Comparison of ENCODE assay signal across 17 cellular contexts in the genomic region with DNA sequence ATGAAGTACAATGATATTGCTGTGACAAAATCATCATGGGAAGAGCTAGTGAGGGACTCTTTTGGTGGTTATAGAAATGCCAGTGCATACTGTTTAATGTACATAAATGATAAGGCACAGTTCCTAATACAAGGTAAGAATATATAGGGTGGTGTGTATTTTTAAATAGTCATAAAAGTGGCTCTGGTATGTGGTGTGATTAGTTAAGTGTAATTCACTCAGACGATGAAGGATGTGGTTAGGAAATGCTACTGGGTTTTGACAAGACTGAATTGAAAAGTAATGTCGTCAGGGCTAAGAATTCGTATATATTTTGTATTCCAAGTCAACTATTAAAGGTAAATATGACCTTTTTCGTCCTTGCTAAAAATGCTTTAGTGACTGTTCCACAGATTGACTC.
DNase-seq lines count a peak whose midpoint lies in the region; ATAC-seq and TF ChIP-seq lines count a peak whose summit lies in the region.
"Had no signal": no experiment of that assay in that cellular context is flagged by ENCODE, and none has a peak within 500 bp of the region (broad histone marks: within the 10 kb centered on the region; RNA-seq: fewer than 3 reads in every experiment).

No MANE protein-coding gene starts in this region.

- H3K4me1 Mint-ChIP-seq in activated naive CD8-positive, alpha-beta T cell treated with anti-CD3 and anti-CD28 coated beads, Interleukin-2, amount 10 ng/mL, durations not matched to agents 7 days and 5 days, result peaks cover 18% of the 10 kb centered on the region
- H3K4me1 Mint-ChIP-seq in activated naive CD8-positive, alpha-beta T cell treated with anti-CD3 and anti-CD28 coated beads for 36 hours, result peaks cover 2% of the 10 kb centered on the region
- peaks cover 18% of the 10 kb centered on the region for H3K4me1 Mint-ChIP-seq in activated CD8-positive, alpha-beta T cell treated with anti-CD3 and anti-CD28 coated beads, Interleukin-2, amount 10 ng/mL, durations not matched to agents 7 days and 5 days (ENCODE audit: low read depth)
- H3K4me1 Mint-ChIP-seq in immature natural killer cell, result peaks cover 15 to 35% of the 10 kb centered on the region in 2 donors
- H3K4me1 Mint-ChIP-seq in stimulated activated effector memory CD8-positive, alpha-beta T cell treated with anti-CD3 and anti-CD28 coated beads, Interleukin-12 subunit alpha, Interleukin-12 subunit beta, amount 100 ng/mL, for 72 hours, result peaks cover 5% of the 10 kb centered on the region
- H3K4me1 Mint-ChIP-seq: GM23338 had no signal

- no peaks in the 10 kb centered on the region for H3K9me3 Mint-ChIP-seq in activated naive CD8-positive, alpha-beta T cell treated with anti-CD3 and anti-CD28 coated beads, Interleukin-2, amount 10 ng/mL, durations not matched to agents 7 days and 5 days
- H3K9me3 Mint-ChIP-seq in activated naive CD8-positive, alpha-beta T cell treated with anti-CD3 and anti-CD28 coated beads for 36 hours, result no peaks in the 10 kb centered on the region
- H3K9me3 Mint-ChIP-seq in activated CD8-positive, alpha-beta T cell treated with anti-CD3 and anti-CD28 coated beads, Interleukin-2, amount 10 ng/mL, durations not matched to agents 7 days and 5 days (ENCODE audit: insufficient read depth), result no peaks in the 10 kb centered on the region
- H3K9me3 Mint-ChIP-seq in immature natural killer cell, result no peaks in the 10 kb centered on the region
- H3K9me3 Mint-ChIP-seq in stimulated activated effector memory CD8-positive, alpha-beta T cell treated with anti-CD3 and anti-CD28 coated beads, Interleukin-12 subunit alpha, Interleukin-12 subunit beta, amount 100 ng/mL, for 72 hours, result no peaks in the 10 kb centered on the region
- H3K9me3 Mint-ChIP-seq: CD4-positive, CD25-positive, alpha-beta regulatory T cell; GM23338 had no signal

- H3K36me3 Mint-ChIP-seq in activated naive CD8-positive, alpha-beta T cell treated with anti-CD3 and anti-CD28 coated beads, Interleukin-2, amount 10 ng/mL, durations not matched to agents 7 days and 5 days, result peaks cover 20% of the 10 kb centered on the region
- peaks cover 7% of the 10 kb centered on the region for H3K36me3 Mint-ChIP-seq in activated naive CD8-positive, alpha-beta T cell treated with anti-CD3 and anti-CD28 coated beads for 36 hours
- H3K36me3 Mint-ChIP-seq in activated CD8-positive, alpha-beta T cell treated with anti-CD3 and anti-CD28 coated beads, Interleukin-2, amount 10 ng/mL, durations not matched to agents 7 days and 5 days (ENCODE audit: low read depth), result peaks cover 56% of the 10 kb centered on the region
- peaks cover 5 to 33% (median 21%) of the 10 kb centered on the region in 3 donors for H3K36me3 Mint-ChIP-seq in immature natural killer cell
- peaks cover 77% of the 10 kb centered on the region for H3K36me3 Mint-ChIP-seq in stimulated activated effector memory CD8-positive, alpha-beta T cell treated with anti-CD3 and anti-CD28 coated beads, Interleukin-12 subunit alpha, Interleukin-12 subunit beta, amount 100 ng/mL, for 72 hours

- POLR2A ChIA-PET in activated naive CD8-positive, alpha-beta T cell treated with anti-CD3 and anti-CD28 coated beads, Interleukin-2, amount 10 ng/mL, durations not matched to agents 7 days and 5 days (lab: Charles Lee), result no interaction called here
- POLR2A ChIA-PET in activated CD8-positive, alpha-beta T cell treated with anti-CD3 and anti-CD28 coated beads, Interleukin-2, amount 10 ng/mL, durations not matched to agents 7 days and 5 days (lab: Charles Lee), result no interaction called here

- CTCF ChIA-PET in activated CD8-positive, alpha-beta T cell treated with anti-CD3 and anti-CD28 coated beads, Interleukin-2, amount 10 ng/mL, durations not matched to agents 7 days and 5 days (lab: Charles Lee), result interaction anchor here (1.0 kb wide), 1 partner anchor 12 kb away, joined by 3 read pairs; no protein-coding TSS in a partner anchor

- no peaks in the 10 kb centered on the region for H3K27me3 Mint-ChIP-seq in activated naive CD8-positive, alpha-beta T cell treated with anti-CD3 and anti-CD28 coated beads, Interleukin-2, amount 10 ng/mL, durations not matched to agents 7 days and 5 days
- no peaks in the 10 kb centered on the region for H3K27me3 Mint-ChIP-seq in activated naive CD8-positive, alpha-beta T cell treated with anti-CD3 and anti-CD28 coated beads for 36 hours
- H3K27me3 Mint-ChIP-seq in activated CD8-positive, alpha-beta T cell treated with anti-CD3 and anti-CD28 coated beads, Interleukin-2, amount 10 ng/mL, durations not matched to agents 7 days and 5 days (ENCODE audit: low read depth), result no peaks in the 10 kb centered on the region
- H3K27me3 Mint-ChIP-seq in immature natural killer cell (ENCODE audit: low read depth in 3 of 3), result peaks cover 0 to 3% (median 0%) of the 10 kb centered on the region in 3 donors
- H3K27me3 Mint-ChIP-seq: CD4-positive, CD25-positive, alpha-beta regulatory T cell had no signal

- no peak for TF ChIP-seq POLR2A in erythroblast (IDR thresholded peaks at IDR 0.05; ENCODE audit: low read length)

- no peak for DNase-seq in activated naive CD8-positive, alpha-beta T cell treated with anti-CD3 and anti-CD28 coated beads, Interleukin-2, amount 10 ng/mL, durations not matched to agents 7 days and 5 days
- DNase-seq in activated naive CD8-positive, alpha-beta T cell treated with anti-CD3 and anti-CD28 coated beads for 36 hours, result no peak
- no peak for DNase-seq in activated CD8-positive, alpha-beta T cell treated with anti-CD3 and anti-CD28 coated beads, Interleukin-2, amount 10 ng/mL, durations not matched to agents 7 days and 5 days
- DNase-seq in immature natural killer cell (peak in 2 of 3 donors; percentile 7 to 19), erythroblast (lab: John Stamatoyannopoulos, UW) (no peak), iPS-NIHi7 (ENCODE audit: extremely low spot score) (no peak)
- no peak for DNase-seq in stimulated activated effector memory CD8-positive, alpha-beta T cell treated with anti-CD3 and anti-CD28 coated beads, Interleukin-12 subunit alpha, Interleukin-12 subunit beta, amount 100 ng/mL, for 72 hours (ENCODE audit: low spot score in 2 of 2)
- DNase-seq: BE2C; C1 segment of cervical spinal cord; CD4-positive, CD25-positive, alpha-beta regulatory T cell; DMS153; DMS79; GF-D8; HCEC 1CT; IMR-90 had no signal

- H3K4me3 Mint-ChIP-seq in activated naive CD8-positive, alpha-beta T cell treated with anti-CD3 and anti-CD28 coated beads, Interleukin-2, amount 10 ng/mL, durations not matched to agents 7 days and 5 days, result peak overlapping the region; percentile 40
- no peak overlapping the region for H3K4me3 Mint-ChIP-seq in activated naive CD8-positive, alpha-beta T cell treated with anti-CD3 and anti-CD28 coated beads for 36 hours
- H3K4me3 Mint-ChIP-seq in activated CD8-positive, alpha-beta T cell treated with anti-CD3 and anti-CD28 coated beads, Interleukin-2, amount 10 ng/mL, durations not matched to agents 7 days and 5 days, result no peak overlapping the region
- H3K4me3 Mint-ChIP-seq in immature natural killer cell, result peak overlapping the region; percentile 1 to 46 (median 11)
- no peak overlapping the region for H3K4me3 Mint-ChIP-seq in stimulated activated effector memory CD8-positive, alpha-beta T cell treated with anti-CD3 and anti-CD28 coated beads, Interleukin-12 subunit alpha, Interleukin-12 subunit beta, amount 100 ng/mL, for 72 hours
- H3K4me3 Mint-ChIP-seq: CD4-positive, CD25-positive, alpha-beta regulatory T cell; GM23338 had no signal

- H3K27ac Mint-ChIP-seq in activated naive CD8-positive, alpha-beta T cell treated with anti-CD3 and anti-CD28 coated beads, Interleukin-2, amount 10 ng/mL, durations not matched to agents 7 days and 5 days, result peak overlapping the region; percentile 65
- no peak overlapping the region for H3K27ac Mint-ChIP-seq in activated naive CD8-positive, alpha-beta T cell treated with anti-CD3 and anti-CD28 coated beads for 36 hours
- H3K27ac Mint-ChIP-seq in activated CD8-positive, alpha-beta T cell treated with anti-CD3 and anti-CD28 coated beads, Interleukin-2, amount 10 ng/mL, durations not matched to agents 7 days and 5 days, result peak overlapping the region; percentile 49
- peak overlapping the region in 5 of 6 donors; percentile 24 to 59 (median 36) for H3K27ac Mint-ChIP-seq in immature natural killer cell
- H3K27ac Mint-ChIP-seq in stimulated activated effector memory CD8-positive, alpha-beta T cell treated with anti-CD3 and anti-CD28 coated beads, Interleukin-12 subunit alpha, Interleukin-12 subunit beta, amount 100 ng/mL, for 72 hours, result peak overlapping the region; percentile 60
- H3K27ac Mint-ChIP-seq: GM23338 had no signal

- ATAC-seq in activated naive CD8-positive, alpha-beta T cell treated with anti-CD3 and anti-CD28 coated beads, Interleukin-2, amount 10 ng/mL, durations not matched to agents 7 days and 5 days (ENCODE audit: low read depth), result peak; percentile 39
- ATAC-seq in activated CD8-positive, alpha-beta T cell treated with anti-CD3 and anti-CD28 coated beads, Interleukin-2, amount 10 ng/mL, durations not matched to agents 7 days and 5 days, result no peak
- ATAC-seq in stimulated activated effector memory CD8-positive, alpha-beta T cell treated with anti-CD3 and anti-CD28 coated beads, Interleukin-12 subunit alpha, Interleukin-12 subunit beta, amount 100 ng/mL, for 72 hours, result peak; percentile 72
- ATAC-seq in HG02870 (IDR thresholded peaks at IDR 0.05; ENCODE audit: unreplicated experiment), result no peak
- ATAC-seq: GM23338 had no signal

Comparison
In these comparisons a context has a peak if more than half of its experiments do, and no peak if none do; other contexts are left out.
1. H3K4me3 Mint-ChIP-seq: peak in activated naive CD8-positive, alpha-beta T cell treated with anti-CD3 and anti-CD28 coated beads, Interleukin-2, amount 10 ng/mL, durations not matched to agents 7 days and 5 days (single experiment) and immature natural killer cell (5 of 5); none in activated naive CD8-positive, alpha-beta T cell treated with anti-CD3 and anti-CD28 coated beads for 36 hours (single experiment), activated CD8-positive, alpha-beta T cell treated with anti-CD3 and anti-CD28 coated beads, Interleukin-2, amount 10 ng/mL, durations not matched to agents 7 days and 5 days (single experiment) and stimulated activated effector memory CD8-positive, alpha-beta T cell treated with anti-CD3 and anti-CD28 coated beads, Interleukin-12 subunit alpha, Interleukin-12 subunit beta, amount 100 ng/mL, for 72 hours (single experiment).
2. ATAC-seq: peak in activated naive CD8-positive, alpha-beta T cell treated with anti-CD3 and anti-CD28 coated beads, Interleukin-2, amount 10 ng/mL, durations not matched to agents 7 days and 5 days (single experiment) and stimulated activated effector memory CD8-positive, alpha-beta T cell treated with anti-CD3 and anti-CD28 coated beads, Interleukin-12 subunit alpha, Interleukin-12 subunit beta, amount 100 ng/mL, for 72 hours (single experiment); none in activated CD8-positive, alpha-beta T cell treated with anti-CD3 and anti-CD28 coated beads, Interleukin-2, amount 10 ng/mL, durations not matched to agents 7 days and 5 days (single experiment) and HG02870 (single experiment).
3. DNase-seq: peak in immature natural killer cell (2 of 3); none in activated naive CD8-positive, alpha-beta T cell treated with anti-CD3 and anti-CD28 coated beads, Interleukin-2, amount 10 ng/mL, durations not matched to agents 7 days and 5 days (single experiment), activated naive CD8-positive, alpha-beta T cell treated with anti-CD3 and anti-CD28 coated beads for 36 hours (single experiment), activated CD8-positive, alpha-beta T cell treated with anti-CD3 and anti-CD28 coated beads, Interleukin-2, amount 10 ng/mL, durations not matched to agents 7 days and 5 days (single experiment), stimulated activated effector memory CD8-positive, alpha-beta T cell treated with anti-CD3 and anti-CD28 coated beads, Interleukin-12 subunit alpha, Interleukin-12 subunit beta, amount 100 ng/mL, for 72 hours (0 of 2), erythroblast (0 of 2) and iPS-NIHi7 (single experiment).